In the genomic region with DNA sequence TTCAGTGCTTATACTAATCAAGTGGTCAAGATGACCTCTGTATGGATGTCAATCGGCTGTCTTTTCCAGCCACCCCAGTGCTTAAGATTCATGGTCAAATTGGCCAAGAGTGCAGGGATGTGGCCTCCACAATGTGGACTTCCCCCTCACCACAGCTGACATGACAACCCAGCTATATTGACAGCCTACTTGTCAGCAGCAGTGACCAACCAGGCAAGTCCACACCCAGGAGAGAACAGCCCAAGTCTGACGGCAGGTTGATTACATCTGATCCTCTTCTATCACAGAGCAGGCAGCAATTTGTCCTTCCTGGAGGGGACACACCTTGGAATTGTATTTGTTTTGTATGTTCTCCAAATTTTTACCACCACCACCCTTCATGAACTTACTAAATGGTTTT, we compare ENCODE assay signal across 1 cellular context.
A peak's percentile ranks its signal among the peaks of the same experiment; 100 is the strongest.
TF ChIP-seq lines count a peak whose summit lies in the region.

No MANE protein-coding gene starts in this region.

TF ChIP-seq in GM12878, 131 proteins besides CTCF, POLR2A, EP300 and RAD21:
- no peak for TF ChIP-seq TARDBP (IDR thresholded peaks at IDR 0.05; ENCODE audit: borderline replicate concordance)
- TF ChIP-seq ZNF217 (IDR thresholded peaks at IDR 0.05): no peak
- peak; percentile 38; the same call in 1 of the 2 replicates for TF ChIP-seq PKNOX1 (IDR thresholded peaks at IDR 0.05)
